Comparison of ENCODE assay signal across 10 cellular contexts in genomic region chr3:5197022-5197421, GRCh38. TPM values are rescaled to one million over a fixed set of nuclear protein-coding genes. Genes with fewer than 3 reads are reported as not detected.
DNase-seq lines count a peak whose midpoint lies in the region; ATAC-seq and TF ChIP-seq lines count a peak whose summit lies in the region.
"Had no signal": no experiment of that assay in that cellular context is flagged by ENCODE, and none has a peak within 500 bp of the region (broad histone marks: within the 10 kb centered on the region; RNA-seq: fewer than 3 reads in every experiment).

No MANE protein-coding gene starts in this region.

- peaks cover 0 to 45% (median 24%) of the 10 kb centered on the region in 4 donors for H3K4me1 ChIP-seq in Peyer's patch

- H3K27ac ChIP-seq in Peyer's patch (peak overlapping the region; percentile 39 to 100 (median 65)), epithelial cell of prostate (peak overlapping the region; percentile 99)
- H3K27ac ChIP-seq: VCaP had no signal

- no peaks in the 10 kb centered on the region for H3K27me3 ChIP-seq in Peyer's patch

- TF ChIP-seq POLR2A in Peyer's patch (IDR thresholded peaks at IDR 0.05), result no peak

- in situ Hi-C loops in GM13976 (cut with MboI; ENCODE audit: low sequenced_read_pairs, unreplicated experiment), result loop anchor here (5.0 kb wide), 1 partner anchor 60 kb away; no protein-coding TSS in a partner anchor

- H3K9me3 ChIP-seq in Peyer's patch, result no peaks in the 10 kb centered on the region

- DNase-seq in ELR (ENCODE audit: low read depth) (peak; percentile 38), Peyer's patch (no peak), epithelial cell of prostate (ENCODE audit: low read depth, low spot score) (no peak), renal cortical epithelial cell (ENCODE audit: low read depth) (peak; percentile 63), GM13976 (ENCODE audit: low spot score) (no peak), left lobe of liver (ENCODE audit: low spot score) (no peak), HuH-7.5 (ENCODE audit: low spot score) (no peak)
- DNase-seq: NCI-H1105 treated with DMSO at 0.1 percent for 48 hours had no signal

- no peak overlapping the region for H3K4me3 ChIP-seq in Peyer's patch

- H3K36me3 ChIP-seq in Peyer's patch, result peaks cover 0 to 32% (median 0%) of the 10 kb centered on the region in 3 donors

- ATAC-seq in left lobe of liver (no peak), HG03457 (IDR thresholded peaks at IDR 0.05; ENCODE audit: unreplicated experiment) (no peak)

- TF ChIP-seq CTCF in Peyer's patch (IDR thresholded peaks at IDR 0.05) (no peak), GM13976 (IDR thresholded peaks at IDR 0.05; ENCODE audit: borderline replicate concordance, control extremely low read depth, extremely low read depth, insufficient read depth, missing control alignments) (no peak)

RNA-seq across cellular contexts. Expression of gene EDEM1, which starts 9.5 kb away (rescaled TPM):
- total RNA-seq in Peyer's patch, result 100 to 1,000 TPM in 1 of 4 donors, 10 to 100 TPM in 3; 50.1 to 118 (median 58.8) TPM
- 27.4 and 35.0 TPM in 2 replicates for total RNA-seq in renal cortical epithelial cell
- total RNA-seq in left lobe of liver, result 81.1 TPM

Comparison
In these comparisons a context has a peak if more than half of its experiments do, and no peak if none do; other contexts are left out.
1. DNase-seq: peak in ELR (single experiment) and renal cortical epithelial cell (single experiment); none in Peyer's patch (0 of 3), epithelial cell of prostate (single experiment), GM13976 (single experiment), left lobe of liver (single experiment) and HuH-7.5 (single experiment).